ENCODE assay signal across 21 cellular contexts in genomic region chr7:31796375-31796774, GRCh38.
DNase-seq lines count a peak whose midpoint lies in the region; ATAC-seq and TF ChIP-seq lines count a peak whose summit lies in the region.
"Had no signal": no experiment of that assay in that cellular context is flagged by ENCODE, and none has a peak within 500 bp of the region (broad histone marks: within the 10 kb centered on the region; RNA-seq: fewer than 3 reads in every experiment).

No MANE protein-coding gene starts in this region.

- H3K4me2 ChIP-seq in GM23248 (ENCODE audit: unreplicated experiment): no peak overlapping the region
- H3K4me2 ChIP-seq in PC-3 (ENCODE audit: low read length): peak overlapping the region; percentile 51
- no peak overlapping the region for H3K4me2 ChIP-seq in mammary epithelial cell (ENCODE audit: insufficient read depth, low read depth, low read length)
- H3K4me2 ChIP-seq: BLaER1 had no signal

- H4K20me1 ChIP-seq in GM23248 (ENCODE audit: insufficient read depth): no peaks in the 10 kb centered on the region
- H4K20me1 ChIP-seq in PC-3 (ENCODE audit: low read length): no peaks in the 10 kb centered on the region
- H4K20me1 ChIP-seq in mammary epithelial cell (ENCODE audit: insufficient read depth, low read length): no peaks in the 10 kb centered on the region
- H4K20me1 ChIP-seq: BLaER1 had no signal

- WGBS in GM23248 (ENCODE audit: low coverage in 1 of 2, low lambda C conversion rate in 2 of 2, missing lambda C conversion rate in 2 of 2), 2 experiments: 27 to 28% methylated on average over 5 of the region's 5 CpGs
- WGBS in mammary epithelial cell (ENCODE audit: low coverage, missing lambda C conversion rate): 72% methylated on average over 5 of the region's 5 CpGs

- peak; percentile 32 for DNase-seq in GM23248
- peak; percentile 80 for DNase-seq in PC-3
- DNase-seq in mammary epithelial cell: peak; percentile 19
- DNase-seq in KG1 (lab: John Stamatoyannopoulos, UW): no peak
- no peak for DNase-seq in NCI-H510A (lab: John Stamatoyannopoulos, UW)
- no peak for DNase-seq in left colon
- DNase-seq in GM19238 (ENCODE audit: insufficient read length, low spot score): no peak
- DNase-seq: CD4-positive, alpha-beta T cell; COR-L47; DMS79; NCI-H1092; NCI-H1436; NCI-H1930; NCI-H2227 treated with DMSO at 0.1 percent for 48 hours; NCI-H510A treated with DMSO at 0.1 percent for 48 hours; NCI-H748 treated with DMSO at 0.1 percent for 48 hours had no signal

- H3F3A ChIP-seq in GM23248 (ENCODE audit: insufficient read depth) (no peaks in the 10 kb centered on the region), PC-3 (ENCODE audit: low read length, unreplicated experiment) (no peaks in the 10 kb centered on the region)

- BruUV-seq in PC-3 (replicated peaks; lab: Mats Ljungman, UMichigan) (no TSS peak), mammary epithelial cell (replicated peaks; lab: Mats Ljungman, UMichigan) (no TSS peak)

- ATAC-seq in PC-3: peak; percentile 75
- ATAC-seq in left colon: no peak
- ATAC-seq: HCT116, K562, Right ventricle myocardium inferior had no signal

- H3K27me3 ChIP-seq in GM23248 (replicated peaks; ENCODE audit: insufficient read depth): no peaks in the 10 kb centered on the region
- H3K27me3 ChIP-seq in PC-3 (ENCODE audit: low read length): no peaks in the 10 kb centered on the region
- H3K27me3 ChIP-seq in mammary epithelial cell (ENCODE audit: insufficient read depth, low read length): no peaks in the 10 kb centered on the region
- H3K27me3 ChIP-seq: BLaER1, SJSA1 had no signal

- H3K9me3 ChIP-seq in GM23248 (ENCODE audit: low read depth) (no peaks in the 10 kb centered on the region), PC-3 (ENCODE audit: low read length) (no peaks in the 10 kb centered on the region), mammary epithelial cell (replicated peaks; ENCODE audit: insufficient read depth, low read length) (no peaks in the 10 kb centered on the region)
- H3K9me3 ChIP-seq: BLaER1, SJSA1 had no signal

- TF ChIP-seq CTCF in PC-3 (conservative IDR thresholded peaks at IDR 0.05; ENCODE audit: low read depth, low read length) (no peak), mammary epithelial cell (conservative IDR thresholded peaks at IDR 0.05 in 1 of 2, IDR thresholded peaks at IDR 0.05 in 1 of 2; ENCODE audit: extremely low read depth in 1 of 2, insufficient read depth in 1 of 2, low read depth in 1 of 2, low read length in 2 of 2) (no peak)

- H3K4me1 ChIP-seq in GM23248 (ENCODE audit: insufficient read depth): peaks cover 7% of the 10 kb centered on the region; the same call in 1 of the 2 replicates
- H3K4me1 ChIP-seq in PC-3 (ENCODE audit: insufficient read depth, low read length): peaks cover 22% of the 10 kb centered on the region
- H3K4me1 ChIP-seq in mammary epithelial cell (ENCODE audit: insufficient read depth, low read length): no peaks in the 10 kb centered on the region
- H3K4me1 ChIP-seq: BLaER1, SJSA1 had no signal

- H3K9ac ChIP-seq in GM23248 (no peak overlapping the region), PC-3 (ENCODE audit: low read length) (no peak overlapping the region), mammary epithelial cell (ENCODE audit: insufficient read depth, low read length) (no peak overlapping the region)
- H3K9ac ChIP-seq: BLaER1 had no signal

- H3K79me2 ChIP-seq in GM23248 (ENCODE audit: insufficient read depth) (no peaks in the 10 kb centered on the region), PC-3 (ENCODE audit: low read length) (0 out of 2 replicates have a peak, but pooled peaks cover 7% of the 10 kb centered on the region), mammary epithelial cell (ENCODE audit: insufficient read depth, low read length) (no peaks in the 10 kb centered on the region)

- no peak overlapping the region for H2AFZ ChIP-seq in GM23248
- H2AFZ ChIP-seq in PC-3 (ENCODE audit: low read length): no peak overlapping the region
- no peak overlapping the region for H2AFZ ChIP-seq in mammary epithelial cell (ENCODE audit: low read depth, low read length)

- intact Hi-C loops in PC-3 (cut with micrococcal nuclease) (no loop called here), mammary epithelial cell (cut with micrococcal nuclease) (no loop called here), left colon (cut with DNase I, micrococcal nuclease) (no loop called here)

- H3K36me3 ChIP-seq in GM23248 (ENCODE audit: low read depth) (no peaks in the 10 kb centered on the region), PC-3 (ENCODE audit: low read depth, low read length) (peaks cover 2% of the 10 kb centered on the region; the same call in 1 of the 2 replicates), mammary epithelial cell (ENCODE audit: insufficient read depth, low read length) (peaks cover 3% of the 10 kb centered on the region)
- H3K36me3 ChIP-seq: BLaER1, SJSA1 had no signal

- in situ Hi-C loops in GM23248 (cut with MboI): no loop called here
- in situ Hi-C loops in mammary epithelial cell (cut with MboI; ENCODE audit: low sequenced_read_pairs in 2 of 2): no loop called here

- CTCF ChIA-PET in PC-3 (lab: Charles Lee): no interaction called here
- CTCF ChIA-PET in mammary epithelial cell (lab: Charles Lee; ENCODE audit: low non-redundant PET): no interaction called here

- dilution Hi-C loops in mammary epithelial cell (cut with HindIII; ENCODE audit: low sequenced_read_pairs): no loop called here

- POLR2A ChIA-PET in PC-3 (lab: Charles Lee; ENCODE audit: unreplicated experiment): interaction anchor here (0.7 kb wide), 1 partner anchor 125 kb away, joined by 5 read pairs; no protein-coding TSS in a partner anchor

- H3K9me2 ChIP-seq in GM23248 (ENCODE audit: insufficient read depth) (0 out of 2 replicates have a peak, but pooled peaks cover 4% of the 10 kb centered on the region), PC-3 (replicated peaks; ENCODE audit: low read length) (no peaks in the 10 kb centered on the region)

- H3K27ac ChIP-seq in GM23248: no peak overlapping the region
- H3K27ac ChIP-seq in PC-3 (ENCODE audit: low read length): peak overlapping the region; percentile 47
- H3K27ac ChIP-seq in mammary epithelial cell (ENCODE audit: insufficient read depth, low read depth, low read length): no peak overlapping the region
- H3K27ac ChIP-seq: BLaER1, SJSA1 had no signal

- no peak overlapping the region for H3K4me3 ChIP-seq in GM23248
- no peak overlapping the region for H3K4me3 ChIP-seq in PC-3 (ENCODE audit: low read length)
- no peak overlapping the region for H3K4me3 ChIP-seq in mammary epithelial cell (replicated peaks in 1 of 3; ENCODE audit: insufficient read depth in 1 of 3, low read depth in 2 of 3, low read length in 3 of 3)
- H3K4me3 ChIP-seq: BLaER1, K562, SJSA1 had no signal

Comparison
In these comparisons a context has a peak if more than half of its experiments do, and no peak if none do; other contexts are left out.
1. DNase-seq: peak in GM23248 (single experiment), PC-3 (single experiment) and mammary epithelial cell (single experiment); none in KG1 (single experiment), NCI-H510A (single experiment), left colon (0 of 2) and GM19238 (single experiment).